Comparison of ENCODE assay signal across 11 cellular contexts in genomic region chr14:102930138-102930752, GRCh38. TPM values are rescaled to one million over a fixed set of nuclear protein-coding genes. Genes with fewer than 3 reads are reported as not detected.
A peak's percentile ranks its signal among the peaks of the same experiment; 100 is the strongest.
DNase-seq lines count a peak whose midpoint lies in the region; ATAC-seq and TF ChIP-seq lines count a peak whose summit lies in the region.
"Had no signal": no experiment of that assay in that cellular context is flagged by ENCODE, and none has a peak within 500 bp of the region (broad histone marks: within the 10 kb centered on the region; RNA-seq: fewer than 3 reads in every experiment).

No MANE protein-coding gene starts in this region.

- TF ChIP-seq CTCF in suprapubic skin (IDR thresholded peaks at IDR 0.05) (no peak), gastroesophageal sphincter (IDR thresholded peaks at IDR 0.05) (no peak), GM10248 (IDR thresholded peaks at IDR 0.05; ENCODE audit: control extremely low read depth, extremely low read depth, low read depth, missing control alignments) (no peak)

- DNase-seq in NCI-H524 (lab: John Stamatoyannopoulos, UW), result peak; percentile 26 to 51
- no peak for DNase-seq in NCI-H524 treated with DMSO at 0.1 percent for 48 hours (lab: John Stamatoyannopoulos, UW)
- DNase-seq in suprapubic skin (ENCODE audit: low spot score in 2 of 2), result no peak
- DNase-seq in activated CD4-positive, alpha-beta T cell treated with anti-CD3 and anti-CD28 coated beads, Interleukin-2, amount 50 U/mL, for 4 hours, result no peak
- no peak for DNase-seq in GM10248 (ENCODE audit: extremely low spot score)
- DNase-seq: KG1, kidney glomerular epithelial cell had no signal

- TF ChIP-seq POLR2A in suprapubic skin (IDR thresholded peaks at IDR 0.05) (no peak), gastroesophageal sphincter (IDR thresholded peaks at IDR 0.05) (no peak)

- TF ChIP-seq EP300 in suprapubic skin (IDR thresholded peaks at IDR 0.05) (no peak), gastroesophageal sphincter (IDR thresholded peaks at IDR 0.05) (no peak)

- peak overlapping the region; percentile 29; the same call in 1 of the 2 replicates for H3K4me3 ChIP-seq in iPS-20b (ENCODE audit: low read length)
- peak overlapping the region; percentile 54 for H3K4me3 ChIP-seq in suprapubic skin
- H3K4me3 ChIP-seq in gastroesophageal sphincter, result peak overlapping the region in 1 of 2 donors; percentile 47

- H3K4me1 ChIP-seq in iPS-20b (ENCODE audit: insufficient read depth, low read length) (peaks cover 3% of the 10 kb centered on the region; the same call in 1 of the 2 replicates), suprapubic skin (peaks cover 36% of the 10 kb centered on the region), gastroesophageal sphincter (peaks cover 9 to 30% (median 27%) of the 10 kb centered on the region in 3 donors)

- H3K9me3 ChIP-seq in iPS-20b (ENCODE audit: insufficient read depth, low read depth, low read length), result no peaks in the 10 kb centered on the region
- no peaks in the 10 kb centered on the region for H3K9me3 ChIP-seq in suprapubic skin
- no peaks in the 10 kb centered on the region for H3K9me3 ChIP-seq in gastroesophageal sphincter

- no peak overlapping the region for H3K9ac ChIP-seq in iPS-20b (ENCODE audit: low read depth, low read length)

- H3K36me3 ChIP-seq in iPS-20b (ENCODE audit: insufficient read depth, low read depth, low read length), result peaks cover 8% of the 10 kb centered on the region; the same call in 1 of the 2 replicates
- H3K36me3 ChIP-seq in suprapubic skin, result peaks cover 20% of the 10 kb centered on the region
- peaks cover 0 to 38% of the 10 kb centered on the region in 2 donors for H3K36me3 ChIP-seq in gastroesophageal sphincter

- no peak overlapping the region for H3K27ac ChIP-seq in iPS-20b (ENCODE audit: low read length)
- no peak overlapping the region for H3K27ac ChIP-seq in suprapubic skin
- H3K27ac ChIP-seq in gastroesophageal sphincter, result no peak overlapping the region

- 17% methylated on average over 1 of the region's 74 CpGs for WGBS in suprapubic skin
- no CpG with 5 or more reads among the region's 74 CpGs for WGBS in gastroesophageal sphincter (ENCODE audit: low coverage in 1 of 2), 2 donors

- POLR2A ChIA-PET in GM10248 (lab: Yijun Ruan, JAX), result no interaction called here

- H3K27me3 ChIP-seq in iPS-20b (ENCODE audit: insufficient read depth, low read length) (peaks cover 68% of the 10 kb centered on the region), suprapubic skin (peaks cover 31% of the 10 kb centered on the region), gastroesophageal sphincter (peaks cover 58% of the 10 kb centered on the region)

- CTCF ChIA-PET in GM10248 (lab: Yijun Ruan, JAX), result interaction anchor here (1.2 kb wide), 1 partner anchor 235 kb away, joined by 3 read pairs; no protein-coding TSS in a partner anchor

- ATAC-seq in SK-N-SH treated with all-trans-retinoic acid at 6 μM for 48 hours (peak; percentile 23), gastroesophageal sphincter (no peak)

TF ChIP-seq in SK-N-SH treated with all-trans-retinoic acid at 6 μM for 48 hours, 23 proteins besides CTCF, POLR2A, EP300 and RAD21:
- TF ChIP-seq ZFP3 (CRISPR knock-in tag; IDR thresholded peaks at IDR 0.05), result no peak
- no peak for TF ChIP-seq ZFP30 (CRISPR knock-in tag; IDR thresholded peaks at IDR 0.05)
- TF ChIP-seq, protein P1, sequence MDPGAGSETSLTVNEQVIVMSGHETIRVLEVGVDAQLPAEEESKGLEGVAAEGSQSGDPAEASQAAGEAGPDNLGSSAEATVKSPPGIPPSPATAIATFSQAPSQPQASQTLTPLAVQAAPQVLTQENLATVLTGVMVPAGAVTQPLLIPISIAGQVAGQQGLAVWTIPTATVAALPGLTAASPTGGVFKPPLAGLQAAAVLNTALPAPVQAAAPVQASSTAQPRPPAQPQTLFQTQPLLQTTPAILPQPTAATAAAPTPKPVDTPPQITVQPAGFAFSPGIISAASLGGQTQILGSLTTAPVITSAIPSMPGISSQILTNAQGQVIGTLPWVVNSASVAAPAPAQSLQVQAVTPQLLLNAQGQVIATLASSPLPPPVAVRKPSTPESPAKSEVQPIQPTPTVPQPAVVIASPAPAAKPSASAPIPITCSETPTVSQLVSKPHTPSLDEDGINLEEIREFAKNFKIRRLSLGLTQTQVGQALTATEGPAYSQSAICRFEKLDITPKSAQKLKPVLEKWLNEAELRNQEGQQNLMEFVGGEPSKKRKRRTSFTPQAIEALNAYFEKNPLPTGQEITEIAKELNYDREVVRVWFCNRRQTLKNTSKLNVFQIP (CRISPR knock-in tag; IDR thresholded peaks at IDR 0.05; ENCODE audit: borderline replicate concordance, low read depth), result no peak
- TF ChIP-seq TOX (CRISPR knock-in tag; IDR thresholded peaks at IDR 0.05; ENCODE audit: borderline replicate concordance), result no peak
- TF ChIP-seq ARNTL (CRISPR knock-in tag; IDR thresholded peaks at IDR 0.05; ENCODE audit: borderline replicate concordance, low read depth), result no peak
- TF ChIP-seq ZNF565 (CRISPR knock-in tag; conservative IDR thresholded peaks at IDR 0.05; ENCODE audit: low read depth), result no peak
- no peak for TF ChIP-seq OSR1 (CRISPR knock-in tag; IDR thresholded peaks at IDR 0.05)
- TF ChIP-seq ZC3H10 (CRISPR knock-in tag; IDR thresholded peaks at IDR 0.05), result no peak
- TF ChIP-seq ZNF70 (CRISPR knock-in tag; IDR thresholded peaks at IDR 0.05), result no peak
- TF ChIP-seq ZNF8 (CRISPR knock-in tag; IDR thresholded peaks at IDR 0.05), result no peak
- no peak for TF ChIP-seq GLIS3 (CRISPR knock-in tag; IDR thresholded peaks at IDR 0.05)
- TF ChIP-seq BACH2 (CRISPR knock-in tag; IDR thresholded peaks at IDR 0.05; ENCODE audit: borderline replicate concordance), result no peak
- TF ChIP-seq TCF4 (CRISPR knock-in tag; IDR thresholded peaks at IDR 0.05; ENCODE audit: borderline replicate concordance), result no peak
- TF ChIP-seq RARB (CRISPR knock-in tag; IDR thresholded peaks at IDR 0.05), result no peak
- no peak for TF ChIP-seq TSHZ2 (CRISPR knock-in tag; IDR thresholded peaks at IDR 0.05)
- TF ChIP-seq PPARA (CRISPR knock-in tag; IDR thresholded peaks at IDR 0.05; ENCODE audit: borderline replicate concordance), result no peak

RNA-seq across cellular contexts. Expression of gene AMN, which starts 7.8 kb away (rescaled TPM):
- total RNA-seq in suprapubic skin (10 to 100 TPM; 10.6 to 11.8 (median 11.1) TPM), gastroesophageal sphincter (under 1 TPM in 1 of 4 donors, not detected in 3; 0.59 TPM)
- total RNA-seq: RPMI7951 had no signal

Comparison
In these comparisons a context has a peak if more than half of its experiments do, and no peak if none do; other contexts are left out.
1. DNase-seq: peak in NCI-H524 (2 of 2); none in NCI-H524 treated with DMSO at 0.1 percent for 48 hours (single experiment), suprapubic skin (0 of 2), activated CD4-positive, alpha-beta T cell treated with anti-CD3 and anti-CD28 coated beads, Interleukin-2, amount 50 U/mL, for 4 hours (0 of 2) and GM10248 (single experiment).
2. RNA of gene AMN, which starts 7.8 kb away (total RNA-seq): 10.6 to 11.8 TPM in suprapubic skin; 0.59 TPM in gastroesophageal sphincter; every median in the first group is over 4 times any median in the second.